Comparison of ENCODE assay signal across 1 cellular context in genomic region chr17:42408076-42408475, GRCh38.
TF ChIP-seq lines count a peak whose summit lies in the region.

No MANE protein-coding gene starts in this region.

TF ChIP-seq in HCT116, 20 proteins besides CTCF, POLR2A, EP300 and RAD21 (continued from another document):
- TF ChIP-seq, protein P1, sequence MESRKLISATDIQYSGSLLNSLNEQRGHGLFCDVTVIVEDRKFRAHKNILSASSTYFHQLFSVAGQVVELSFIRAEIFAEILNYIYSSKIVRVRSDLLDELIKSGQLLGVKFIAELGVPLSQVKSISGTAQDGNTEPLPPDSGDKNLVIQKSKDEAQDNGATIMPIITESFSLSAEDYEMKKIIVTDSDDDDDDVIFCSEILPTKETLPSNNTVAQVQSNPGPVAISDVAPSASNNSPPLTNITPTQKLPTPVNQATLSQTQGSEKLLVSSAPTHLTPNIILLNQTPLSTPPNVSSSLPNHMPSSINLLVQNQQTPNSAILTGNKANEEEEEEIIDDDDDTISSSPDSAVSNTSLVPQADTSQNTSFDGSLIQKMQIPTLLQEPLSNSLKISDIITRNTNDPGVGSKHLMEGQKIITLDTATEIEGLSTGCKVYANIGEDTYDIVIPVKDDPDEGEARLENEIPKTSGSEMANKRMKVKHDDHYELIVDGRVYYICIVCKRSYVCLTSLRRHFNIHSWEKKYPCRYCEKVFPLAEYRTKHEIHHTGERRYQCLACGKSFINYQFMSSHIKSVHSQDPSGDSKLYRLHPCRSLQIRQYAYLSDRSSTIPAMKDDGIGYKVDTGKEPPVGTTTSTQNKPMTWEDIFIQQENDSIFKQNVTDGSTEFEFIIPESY (IDR thresholded peaks at IDR 0.05; ENCODE audit: extremely low read depth, insufficient replicate concordance, low read length): no peak
- TF ChIP-seq ZNF274 (IDR thresholded peaks at IDR 0.05; ENCODE audit: low read depth, low read length) (no peak), FOSL1 (IDR thresholded peaks at IDR 0.05; ENCODE audit: low read depth) (no peak), EZH2phosphoT487 (IDR thresholded peaks at IDR 0.05; ENCODE audit: borderline replicate concordance) (no peak)
